ENCODE assay signal across 8 cellular contexts in the genomic region with DNA sequence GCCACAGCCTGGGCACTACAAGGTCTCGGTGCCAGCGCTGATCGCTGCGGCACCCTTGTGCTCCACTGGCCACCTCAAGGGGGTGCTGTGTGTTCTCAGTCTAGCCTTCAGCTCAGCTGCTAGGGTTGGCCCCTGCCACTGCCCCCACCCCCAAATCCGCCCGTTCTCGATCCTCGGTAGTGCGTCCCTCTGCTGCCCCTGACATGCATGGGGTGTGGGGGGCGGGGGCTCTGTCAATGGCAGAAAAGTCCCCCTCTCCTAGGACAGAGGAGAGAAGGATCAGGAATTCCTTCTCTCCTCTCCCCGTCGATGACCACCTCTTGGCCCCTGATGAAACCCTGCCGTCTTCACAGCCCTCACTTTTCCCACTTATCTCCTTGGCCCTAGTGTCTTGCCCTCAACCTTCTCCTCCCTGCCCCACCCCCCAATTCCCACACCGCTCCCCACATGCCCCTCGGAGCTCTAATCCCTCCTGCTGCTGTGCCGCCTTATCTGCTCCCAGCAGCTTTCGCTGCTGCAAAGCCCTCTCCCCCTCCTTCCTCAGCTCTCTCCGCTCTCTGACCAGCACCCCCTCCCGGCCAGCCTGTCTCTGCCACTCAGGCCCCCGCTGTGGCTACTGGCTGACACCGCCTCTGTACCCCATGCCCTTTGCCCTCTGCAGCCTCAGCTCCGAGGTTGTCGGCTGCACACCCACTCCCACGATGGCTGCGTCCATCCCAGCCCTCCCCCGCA. TPM values are rescaled to one million over a fixed set of nuclear protein-coding genes. Genes with fewer than 3 reads are reported as not detected.
DNase-seq lines count a peak whose midpoint lies in the region; ATAC-seq, FAIRE-seq and TF ChIP-seq lines count a peak whose summit lies in the region.

No MANE protein-coding gene starts in this region.

- no peak overlapping the region for H3K4me3 Mint-ChIP-seq in activated naive CD4-positive, alpha-beta T cell treated with anti-CD3 and anti-CD28 coated beads, Interleukin-2, amount 10 ng/mL, durations not matched to agents 7 days and 5 days

- peak; percentile 34 to 62 (median 50) for TF ChIP-seq CTCF in pancreas (IDR thresholded peaks at IDR 0.05)

- no peaks in the 10 kb centered on the region for H3K9me3 Mint-ChIP-seq in activated naive CD4-positive, alpha-beta T cell treated with anti-CD3 and anti-CD28 coated beads, Interleukin-2, amount 10 ng/mL, durations not matched to agents 7 days and 5 days

- peaks cover 74% of the 10 kb centered on the region for H3K27me3 Mint-ChIP-seq in activated naive CD4-positive, alpha-beta T cell treated with anti-CD3 and anti-CD28 coated beads, Interleukin-2, amount 10 ng/mL, durations not matched to agents 7 days and 5 days

- CTCF ChIA-PET in activated naive CD4-positive, alpha-beta T cell treated with anti-CD3 and anti-CD28 coated beads, Interleukin-2, amount 10 ng/mL, durations not matched to agents 7 days and 5 days (lab: Charles Lee), result interaction anchor here (0.6 to 3.6 kb wide), 13 partner anchors 9 to 1751 kb away, joined by 3 to 25 read pairs (median 8); a partner anchor contains a TSS

- intact Hi-C loops in pancreas (cut with DNase I), result no loop called here

- H3K27ac Mint-ChIP-seq in activated naive CD4-positive, alpha-beta T cell treated with anti-CD3 and anti-CD28 coated beads, Interleukin-2, amount 10 ng/mL, durations not matched to agents 7 days and 5 days, result no peak overlapping the region

- no peaks in the 10 kb centered on the region for H3K27me3 ChIP-seq in pancreas

- no peaks in the 10 kb centered on the region for H3K9me3 ChIP-seq in pancreas

- WGBS in pancreas, 2 donors, result 2% methylated on average over 24 to 26 of the region's 26 CpGs

- no peak for FAIRE-seq in pancreas (lab: Jason Lieb, UNC)

- H3K4me3 ChIP-seq in pancreas, result peak overlapping the region in 2 of 4 donors; percentile 18 to 33

- H3K36me3 Mint-ChIP-seq in activated naive CD4-positive, alpha-beta T cell treated with anti-CD3 and anti-CD28 coated beads, Interleukin-2, amount 10 ng/mL, durations not matched to agents 7 days and 5 days, result peaks cover 3% of the 10 kb centered on the region

- H3K4me1 ChIP-seq in pancreas, result peaks cover 0 to 4% (median 0%) of the 10 kb centered on the region in 3 donors

- DNase-seq in AML-193 (lab: John Stamatoyannopoulos, UW) (peak; percentile 40 to 42), HK-2 (ENCODE audit: unreplicated experiment) (peak; percentile 58), RPMI8226 (peak; percentile 51), globus pallidus (ENCODE audit: low spot score) (peak; percentile 64), pancreas (peak; percentile 52 to 80 (median 69)), middle frontal gyrus (ENCODE audit: extremely low spot score, low spot score) (no peak)
- DNase-seq in activated naive CD4-positive, alpha-beta T cell treated with anti-CD3 and anti-CD28 coated beads, Interleukin-2, amount 10 ng/mL, durations not matched to agents 7 days and 5 days, result peak; percentile 68

- H3K36me3 ChIP-seq in pancreas, result peaks cover 0 to 13% (median 0%) of the 10 kb centered on the region in 3 donors

- H3K4me1 Mint-ChIP-seq in activated naive CD4-positive, alpha-beta T cell treated with anti-CD3 and anti-CD28 coated beads, Interleukin-2, amount 10 ng/mL, durations not matched to agents 7 days and 5 days, result peaks cover 13% of the 10 kb centered on the region

- peak; percentile 55 for ATAC-seq in GM18909 (IDR thresholded peaks at IDR 0.05; ENCODE audit: poor library complexity, unreplicated experiment)
- ATAC-seq in pancreas, result peak; percentile 84 to 95 (median 89)

- H3K27ac ChIP-seq in pancreas, result no peak overlapping the region

RNA-seq across cellular contexts. Expression of a gene that starts 4.3 kb away (rescaled TPM):
- under 1 TPM in 2 of 6 donors, not detected in 4; 0.04 to 0.09 TPM for total RNA-seq in pancreas
- under 1 TPM; 0.27 to 0.38 TPM for polyA plus RNA-seq in pancreas

RNA-seq across cellular contexts. Expression of a gene that starts 11.3 kb away (rescaled TPM):
- total RNA-seq in pancreas, result 10 to 100 TPM; 24.4 to 40.6 (median 33.6) TPM
- polyA plus RNA-seq in pancreas, result 10 to 100 TPM; 88.7 to 90.8 TPM

RNA-seq across cellular contexts. Expression of a gene that starts 33.7 kb away (rescaled TPM):
- total RNA-seq in pancreas, result 100 to 1,000 TPM in 1 of 6 donors, 10 to 100 TPM in 5; 55.1 to 105 (median 68.5) TPM
- polyA plus RNA-seq in pancreas, result 10 to 100 TPM; 63.4 to 83.3 TPM

RNA-seq across cellular contexts. Expression of a gene that starts 33.9 kb away (rescaled TPM):
- total RNA-seq in pancreas, result 1 to 10 TPM; 2.6 to 7.1 (median 5.1) TPM
- 10 to 100 TPM in 1 of 2 donors, 1 to 10 TPM in 1; 9.0 to 13.3 TPM for polyA plus RNA-seq in pancreas
